In the genomic region with DNA sequence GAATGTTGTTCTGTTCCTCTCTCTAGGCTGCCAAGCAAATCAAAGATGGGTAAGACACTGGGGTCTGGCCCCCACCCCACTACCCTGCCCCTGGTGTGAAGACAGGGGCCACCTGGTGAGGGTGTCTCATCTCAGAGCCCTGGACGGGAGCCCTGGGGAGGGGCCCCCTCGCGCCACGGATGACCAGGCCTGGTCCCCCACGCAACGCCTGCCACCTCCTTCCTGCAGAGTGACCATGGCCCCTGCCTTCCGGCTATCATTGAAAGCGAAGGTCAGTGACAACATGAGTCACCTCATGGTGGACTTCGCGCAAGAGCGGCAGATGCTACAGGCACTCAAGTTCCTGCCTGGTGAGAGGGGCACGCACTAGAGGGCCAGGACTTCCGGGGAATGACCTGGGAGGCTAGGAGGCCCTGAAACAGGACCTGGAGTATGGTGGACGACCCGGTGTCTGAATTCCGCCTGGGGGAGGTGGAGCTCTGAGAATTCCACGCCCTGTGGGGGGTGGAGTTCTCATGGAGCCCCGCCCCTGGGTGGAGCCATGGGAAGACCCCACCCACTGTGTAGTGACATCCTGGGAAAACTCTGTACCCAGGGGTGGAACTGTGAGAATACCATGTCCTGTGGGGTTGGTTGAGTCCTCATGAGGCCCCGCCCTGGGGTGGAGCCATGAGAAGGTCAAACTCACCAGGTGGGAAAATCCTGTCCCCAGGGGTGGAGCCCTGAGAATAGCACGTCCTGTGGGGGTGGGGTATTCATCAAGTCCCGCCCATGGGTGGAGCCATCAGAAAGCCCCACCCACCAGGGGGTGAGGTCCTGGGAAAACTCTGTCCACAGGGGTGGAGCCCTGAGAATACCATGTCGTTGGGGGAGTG, we compare ENCODE assay signal across 1 cellular context.
TF ChIP-seq lines count a peak whose summit lies in the region.

No MANE protein-coding gene starts in this region.

TF ChIP-seq in HepG2, 621 proteins besides CTCF, POLR2A, EP300 and RAD21 (continued from another document and continues in another):
- TF ChIP-seq, protein P1, sequence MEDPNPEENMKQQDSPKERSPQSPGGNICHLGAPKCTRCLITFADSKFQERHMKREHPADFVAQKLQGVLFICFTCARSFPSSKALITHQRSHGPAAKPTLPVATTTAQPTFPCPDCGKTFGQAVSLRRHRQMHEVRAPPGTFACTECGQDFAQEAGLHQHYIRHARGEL (CRISPR knock-in tag; IDR thresholded peaks at IDR 0.05), result peak; percentile 69; the same call in 1 of the 2 replicates
- no peak for TF ChIP-seq ZNF17 (CRISPR knock-in tag; IDR thresholded peaks at IDR 0.05)
- peak; percentile 64; the same call in 1 of the 2 replicates for TF ChIP-seq BRCA1 (CRISPR knock-in tag; IDR thresholded peaks at IDR 0.05)
- TF ChIP-seq ZNF646 (CRISPR knock-in tag; IDR thresholded peaks at IDR 0.05), result no peak
- TF ChIP-seq CCDC6 (CRISPR knock-in tag; IDR thresholded peaks at IDR 0.05), result 0 out of 2 replicates have a peak, but pooled peaks have one; percentile 63
- TF ChIP-seq NR2C2 (CRISPR knock-in tag; IDR thresholded peaks at IDR 0.05; ENCODE audit: borderline replicate concordance), result peak; percentile 90
- TF ChIP-seq ZNF670 (CRISPR knock-in tag; IDR thresholded peaks at IDR 0.05; ENCODE audit: borderline replicate concordance), result peak; percentile 71; the same call in 1 of the 2 replicates
- peak; percentile 89 for TF ChIP-seq HDAC1 (CRISPR knock-in tag; IDR thresholded peaks at IDR 0.05)
- peak; percentile 87 for TF ChIP-seq ZNF770 (CRISPR knock-in tag; IDR thresholded peaks at IDR 0.05)
- TF ChIP-seq ZBTB21 (CRISPR knock-in tag; IDR thresholded peaks at IDR 0.05), result peak; percentile 95
- TF ChIP-seq HDAC2 (CRISPR knock-in tag; IDR thresholded peaks at IDR 0.05), result peak; percentile 93
- TF ChIP-seq ZNF761 (CRISPR knock-in tag; conservative IDR thresholded peaks at IDR 0.05), result 0 out of 2 replicates have a peak, but pooled peaks have one; percentile 35
- peak; percentile 98 for TF ChIP-seq SP4 (CRISPR knock-in tag; IDR thresholded peaks at IDR 0.05)
- peak; percentile 86 for TF ChIP-seq TEAD3 (CRISPR knock-in tag; optimal IDR thresholded peaks at IDR 0.05; ENCODE audit: borderline replicate concordance)
- TF ChIP-seq ZNF710 (CRISPR knock-in tag; IDR thresholded peaks at IDR 0.05; ENCODE audit: borderline replicate concordance), result peak; percentile 79; the same call in 1 of the 2 replicates
- TF ChIP-seq ZNF124 (CRISPR knock-in tag; IDR thresholded peaks at IDR 0.05), result peak; percentile 88
- peak; percentile 84; the same call in 1 of the 2 replicates for TF ChIP-seq THRA (CRISPR knock-in tag; IDR thresholded peaks at IDR 0.05; ENCODE audit: borderline replicate concordance)
- peak; percentile 41; the same call in 1 of the 2 replicates for TF ChIP-seq ZFP90 (CRISPR knock-in tag; IDR thresholded peaks at IDR 0.05; ENCODE audit: borderline replicate concordance)
- peak; percentile 87; the same call in 1 of the 2 replicates for TF ChIP-seq RELA (CRISPR knock-in tag; IDR thresholded peaks at IDR 0.05)
- TF ChIP-seq ZNF337 (CRISPR knock-in tag; IDR thresholded peaks at IDR 0.05; ENCODE audit: borderline replicate concordance, low read depth), result peak; percentile 89; the same call in 1 of the 2 replicates
- no peak for TF ChIP-seq ZNF326 (CRISPR knock-in tag; IDR thresholded peaks at IDR 0.05; ENCODE audit: borderline replicate concordance)
- no peak for TF ChIP-seq NCOA1 (CRISPR knock-in tag; IDR thresholded peaks at IDR 0.05)
- TF ChIP-seq ZSCAN21 (CRISPR knock-in tag; IDR thresholded peaks at IDR 0.05; ENCODE audit: borderline replicate concordance), result peak; percentile 91
- peak; percentile 52; the same call in 1 of the 2 replicates for TF ChIP-seq SALL2 (CRISPR knock-in tag; IDR thresholded peaks at IDR 0.05)
- TF ChIP-seq, protein P2, sequence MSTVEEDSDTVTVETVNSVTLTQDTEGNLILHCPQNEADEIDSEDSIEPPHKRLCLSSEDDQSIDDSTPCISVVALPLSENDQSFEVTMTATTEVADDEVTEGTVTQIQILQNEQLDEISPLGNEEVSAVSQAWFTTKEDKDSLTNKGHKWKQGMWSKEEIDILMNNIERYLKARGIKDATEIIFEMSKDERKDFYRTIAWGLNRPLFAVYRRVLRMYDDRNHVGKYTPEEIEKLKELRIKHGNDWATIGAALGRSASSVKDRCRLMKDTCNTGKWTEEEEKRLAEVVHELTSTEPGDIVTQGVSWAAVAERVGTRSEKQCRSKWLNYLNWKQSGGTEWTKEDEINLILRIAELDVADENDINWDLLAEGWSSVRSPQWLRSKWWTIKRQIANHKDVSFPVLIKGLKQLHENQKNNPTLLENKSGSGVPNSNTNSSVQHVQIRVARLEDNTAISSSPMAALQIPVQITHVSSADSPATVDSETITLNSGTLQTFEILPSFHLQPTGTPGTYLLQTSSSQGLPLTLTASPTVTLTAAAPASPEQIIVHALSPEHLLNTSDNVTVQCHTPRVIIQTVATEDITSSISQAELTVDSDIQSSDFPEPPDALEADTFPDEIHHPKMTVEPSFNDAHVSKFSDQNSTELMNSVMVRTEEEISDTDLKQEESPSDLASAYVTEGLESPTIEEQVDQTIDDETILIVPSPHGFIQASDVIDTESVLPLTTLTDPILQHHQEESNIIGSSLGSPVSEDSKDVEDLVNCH (CRISPR knock-in tag; IDR thresholded peaks at IDR 0.05), result no peak
- TF ChIP-seq, protein P3, sequence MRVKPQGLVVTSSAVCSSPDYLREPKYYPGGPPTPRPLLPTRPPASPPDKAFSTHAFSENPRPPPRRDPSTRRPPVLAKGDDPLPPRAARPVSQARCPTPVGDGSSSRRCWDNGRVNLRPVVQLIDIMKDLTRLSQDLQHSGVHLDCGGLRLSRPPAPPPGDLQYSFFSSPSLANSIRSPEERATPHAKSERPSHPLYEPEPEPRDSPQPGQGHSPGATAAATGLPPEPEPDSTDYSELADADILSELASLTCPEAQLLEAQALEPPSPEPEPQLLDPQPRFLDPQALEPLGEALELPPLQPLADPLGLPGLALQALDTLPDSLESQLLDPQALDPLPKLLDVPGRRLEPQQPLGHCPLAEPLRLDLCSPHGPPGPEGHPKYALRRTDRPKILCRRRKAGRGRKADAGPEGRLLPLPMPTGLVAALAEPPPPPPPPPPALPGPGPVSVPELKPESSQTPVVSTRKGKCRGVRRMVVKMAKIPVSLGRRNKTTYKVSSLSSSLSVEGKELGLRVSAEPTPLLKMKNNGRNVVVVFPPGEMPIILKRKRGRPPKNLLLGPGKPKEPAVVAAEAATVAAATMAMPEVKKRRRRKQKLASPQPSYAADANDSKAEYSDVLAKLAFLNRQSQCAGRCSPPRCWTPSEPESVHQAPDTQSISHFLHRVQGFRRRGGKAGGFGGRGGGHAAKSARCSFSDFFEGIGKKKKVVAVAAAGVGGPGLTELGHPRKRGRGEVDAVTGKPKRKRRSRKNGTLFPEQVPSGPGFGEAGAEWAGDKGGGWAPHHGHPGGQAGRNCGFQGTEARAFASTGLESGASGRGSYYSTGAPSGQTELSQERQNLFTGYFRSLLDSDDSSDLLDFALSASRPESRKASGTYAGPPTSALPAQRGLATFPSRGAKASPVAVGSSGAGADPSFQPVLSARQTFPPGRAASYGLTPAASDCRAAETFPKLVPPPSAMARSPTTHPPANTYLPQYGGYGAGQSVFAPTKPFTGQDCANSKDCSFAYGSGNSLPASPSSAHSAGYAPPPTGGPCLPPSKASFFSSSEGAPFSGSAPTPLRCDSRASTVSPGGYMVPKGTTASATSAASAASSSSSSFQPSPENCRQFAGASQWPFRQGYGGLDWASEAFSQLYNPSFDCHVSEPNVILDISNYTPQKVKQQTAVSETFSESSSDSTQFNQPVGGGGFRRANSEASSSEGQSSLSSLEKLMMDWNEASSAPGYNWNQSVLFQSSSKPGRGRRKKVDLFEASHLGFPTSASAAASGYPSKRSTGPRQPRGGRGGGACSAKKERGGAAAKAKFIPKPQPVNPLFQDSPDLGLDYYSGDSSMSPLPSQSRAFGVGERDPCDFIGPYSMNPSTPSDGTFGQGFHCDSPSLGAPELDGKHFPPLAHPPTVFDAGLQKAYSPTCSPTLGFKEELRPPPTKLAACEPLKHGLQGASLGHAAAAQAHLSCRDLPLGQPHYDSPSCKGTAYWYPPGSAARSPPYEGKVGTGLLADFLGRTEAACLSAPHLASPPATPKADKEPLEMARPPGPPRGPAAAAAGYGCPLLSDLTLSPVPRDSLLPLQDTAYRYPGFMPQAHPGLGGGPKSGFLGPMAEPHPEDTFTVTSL (CRISPR knock-in tag; IDR thresholded peaks at IDR 0.05; ENCODE audit: borderline replicate concordance), result peak; percentile 76; the same call in 1 of the 2 replicates
- TF ChIP-seq ZNF766 (CRISPR knock-in tag; IDR thresholded peaks at IDR 0.05; ENCODE audit: borderline replicate concordance), result no peak
- TF ChIP-seq ZMAT3 (CRISPR knock-in tag; conservative IDR thresholded peaks at IDR 0.05), result peak; percentile 98
